Comparison of ENCODE assay signal across 1 cellular context in the genomic region with DNA sequence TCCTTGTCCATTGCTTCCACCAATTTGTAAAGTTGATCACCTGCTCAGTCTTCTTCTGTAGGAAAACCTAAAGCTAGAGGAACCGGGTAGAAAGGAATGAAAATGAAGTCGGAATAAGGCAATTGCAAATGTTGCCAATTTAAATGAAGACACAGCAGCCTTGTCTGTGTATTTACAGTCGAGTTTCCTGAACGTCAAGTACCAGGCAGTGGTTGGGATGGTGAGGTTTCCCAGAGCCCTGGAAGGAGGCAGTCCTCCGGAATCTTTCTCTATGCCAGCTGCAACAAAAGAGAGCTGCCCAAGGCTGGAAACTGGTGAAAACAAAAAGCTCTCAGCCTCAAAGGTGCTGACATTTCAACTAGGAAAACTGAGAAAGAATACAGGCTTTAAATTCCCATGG.
TF ChIP-seq lines count a peak whose summit lies in the region.

No MANE protein-coding gene starts in this region.

TF ChIP-seq in GM23338, 12 proteins besides CTCF, POLR2A, EP300 and RAD21:
- TF ChIP-seq, protein P1, sequence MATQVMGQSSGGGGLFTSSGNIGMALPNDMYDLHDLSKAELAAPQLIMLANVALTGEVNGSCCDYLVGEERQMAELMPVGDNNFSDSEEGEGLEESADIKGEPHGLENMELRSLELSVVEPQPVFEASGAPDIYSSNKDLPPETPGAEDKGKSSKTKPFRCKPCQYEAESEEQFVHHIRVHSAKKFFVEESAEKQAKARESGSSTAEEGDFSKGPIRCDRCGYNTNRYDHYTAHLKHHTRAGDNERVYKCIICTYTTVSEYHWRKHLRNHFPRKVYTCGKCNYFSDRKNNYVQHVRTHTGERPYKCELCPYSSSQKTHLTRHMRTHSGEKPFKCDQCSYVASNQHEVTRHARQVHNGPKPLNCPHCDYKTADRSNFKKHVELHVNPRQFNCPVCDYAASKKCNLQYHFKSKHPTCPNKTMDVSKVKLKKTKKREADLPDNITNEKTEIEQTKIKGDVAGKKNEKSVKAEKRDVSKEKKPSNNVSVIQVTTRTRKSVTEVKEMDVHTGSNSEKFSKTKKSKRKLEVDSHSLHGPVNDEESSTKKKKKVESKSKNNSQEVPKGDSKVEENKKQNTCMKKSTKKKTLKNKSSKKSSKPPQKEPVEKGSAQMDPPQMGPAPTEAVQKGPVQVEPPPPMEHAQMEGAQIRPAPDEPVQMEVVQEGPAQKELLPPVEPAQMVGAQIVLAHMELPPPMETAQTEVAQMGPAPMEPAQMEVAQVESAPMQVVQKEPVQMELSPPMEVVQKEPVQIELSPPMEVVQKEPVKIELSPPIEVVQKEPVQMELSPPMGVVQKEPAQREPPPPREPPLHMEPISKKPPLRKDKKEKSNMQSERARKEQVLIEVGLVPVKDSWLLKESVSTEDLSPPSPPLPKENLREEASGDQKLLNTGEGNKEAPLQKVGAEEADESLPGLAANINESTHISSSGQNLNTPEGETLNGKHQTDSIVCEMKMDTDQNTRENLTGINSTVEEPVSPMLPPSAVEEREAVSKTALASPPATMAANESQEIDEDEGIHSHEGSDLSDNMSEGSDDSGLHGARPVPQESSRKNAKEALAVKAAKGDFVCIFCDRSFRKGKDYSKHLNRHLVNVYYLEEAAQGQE (IDR thresholded peaks at IDR 0.05; ENCODE audit: unreplicated experiment): no peak
- TF ChIP-seq ZNF331 (CRISPR knock-in tag; IDR thresholded peaks at IDR 0.05; ENCODE audit: low read depth): no peak
- TF ChIP-seq EZH2phosphoT487 (IDR thresholded peaks at IDR 0.05; ENCODE audit: unreplicated experiment): no peak
- TF ChIP-seq STAT1 (IDR thresholded peaks at IDR 0.05; ENCODE audit: unreplicated experiment): no peak
- TF ChIP-seq, protein P2, sequence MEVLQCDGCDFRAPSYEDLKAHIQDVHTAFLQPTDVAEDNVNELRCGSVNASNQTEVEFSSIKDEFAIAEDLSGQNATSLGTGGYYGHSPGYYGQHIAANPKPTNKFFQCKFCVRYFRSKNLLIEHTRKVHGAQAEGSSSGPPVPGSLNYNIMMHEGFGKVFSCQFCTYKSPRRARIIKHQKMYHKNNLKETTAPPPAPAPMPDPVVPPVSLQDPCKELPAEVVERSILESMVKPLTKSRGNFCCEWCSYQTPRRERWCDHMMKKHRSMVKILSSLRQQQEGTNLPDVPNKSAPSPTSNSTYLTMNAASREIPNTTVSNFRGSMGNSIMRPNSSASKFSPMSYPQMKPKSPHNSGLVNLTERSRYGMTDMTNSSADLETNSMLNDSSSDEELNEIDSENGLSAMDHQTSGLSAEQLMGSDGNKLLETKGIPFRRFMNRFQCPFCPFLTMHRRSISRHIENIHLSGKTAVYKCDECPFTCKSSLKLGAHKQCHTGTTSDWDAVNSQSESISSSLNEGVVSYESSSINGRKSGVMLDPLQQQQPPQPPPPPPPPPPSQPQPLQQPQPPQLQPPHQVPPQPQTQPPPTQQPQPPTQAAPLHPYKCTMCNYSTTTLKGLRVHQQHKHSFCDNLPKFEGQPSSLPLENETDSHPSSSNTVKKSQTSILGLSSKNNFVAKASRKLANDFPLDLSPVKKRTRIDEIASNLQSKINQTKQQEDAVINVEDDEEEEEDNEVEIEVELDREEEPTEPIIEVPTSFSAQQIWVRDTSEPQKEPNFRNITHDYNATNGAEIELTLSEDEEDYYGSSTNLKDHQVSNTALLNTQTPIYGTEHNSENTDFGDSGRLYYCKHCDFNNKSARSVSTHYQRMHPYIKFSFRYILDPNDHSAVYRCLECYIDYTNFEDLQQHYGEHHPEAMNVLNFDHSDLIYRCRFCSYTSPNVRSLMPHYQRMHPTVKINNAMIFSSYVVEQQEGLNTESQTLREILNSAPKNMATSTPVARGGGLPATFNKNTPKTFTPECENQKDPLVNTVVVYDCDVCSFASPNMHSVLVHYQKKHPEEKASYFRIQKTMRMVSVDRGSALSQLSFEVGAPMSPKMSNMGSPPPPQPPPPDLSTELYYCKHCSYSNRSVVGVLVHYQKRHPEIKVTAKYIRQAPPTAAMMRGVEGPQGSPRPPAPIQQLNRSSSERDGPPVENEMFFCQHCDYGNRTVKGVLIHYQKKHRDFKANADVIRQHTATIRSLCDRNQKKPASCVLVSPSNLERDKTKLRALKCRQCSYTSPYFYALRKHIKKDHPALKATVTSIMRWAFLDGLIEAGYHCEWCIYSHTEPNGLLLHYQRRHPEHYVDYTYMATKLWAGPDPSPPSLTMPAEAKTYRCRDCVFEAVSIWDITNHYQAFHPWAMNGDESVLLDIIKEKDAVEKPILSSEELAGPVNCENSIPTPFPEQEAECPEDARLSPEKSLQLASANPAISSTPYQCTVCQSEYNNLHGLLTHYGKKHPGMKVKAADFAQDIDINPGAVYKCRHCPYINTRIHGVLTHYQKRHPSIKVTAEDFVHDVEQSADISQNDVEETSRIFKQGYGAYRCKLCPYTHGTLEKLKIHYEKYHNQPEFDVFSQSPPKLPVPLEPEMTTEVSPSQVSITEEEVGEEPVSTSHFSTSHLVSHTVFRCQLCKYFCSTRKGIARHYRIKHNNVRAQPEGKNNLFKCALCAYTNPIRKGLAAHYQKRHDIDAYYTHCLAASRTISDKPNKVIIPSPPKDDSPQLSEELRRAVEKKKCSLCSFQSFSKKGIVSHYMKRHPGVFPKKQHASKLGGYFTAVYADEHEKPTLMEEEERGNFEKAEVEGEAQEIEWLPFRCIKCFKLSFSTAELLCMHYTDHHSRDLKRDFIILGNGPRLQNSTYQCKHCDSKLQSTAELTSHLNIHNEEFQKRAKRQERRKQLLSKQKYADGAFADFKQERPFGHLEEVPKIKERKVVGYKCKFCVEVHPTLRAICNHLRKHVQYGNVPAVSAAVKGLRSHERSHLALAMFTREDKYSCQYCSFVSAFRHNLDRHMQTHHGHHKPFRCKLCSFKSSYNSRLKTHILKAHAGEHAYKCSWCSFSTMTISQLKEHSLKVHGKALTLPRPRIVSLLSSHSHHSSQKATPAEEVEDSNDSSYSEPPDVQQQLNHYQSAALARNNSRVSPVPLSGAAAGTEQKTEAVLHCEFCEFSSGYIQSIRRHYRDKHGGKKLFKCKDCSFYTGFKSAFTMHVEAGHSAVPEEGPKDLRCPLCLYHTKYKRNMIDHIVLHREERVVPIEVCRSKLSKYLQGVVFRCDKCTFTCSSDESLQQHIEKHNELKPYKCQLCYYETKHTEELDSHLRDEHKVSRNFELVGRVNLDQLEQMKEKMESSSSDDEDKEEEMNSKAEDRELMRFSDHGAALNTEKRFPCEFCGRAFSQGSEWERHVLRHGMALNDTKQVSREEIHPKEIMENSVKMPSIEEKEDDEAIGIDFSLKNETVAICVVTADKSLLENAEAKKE (CRISPR knock-in tag; IDR thresholded peaks at IDR 0.05): no peak
- no peak for TF ChIP-seq JUNB (IDR thresholded peaks at IDR 0.05; ENCODE audit: unreplicated experiment)
- TF ChIP-seq, protein P3, sequence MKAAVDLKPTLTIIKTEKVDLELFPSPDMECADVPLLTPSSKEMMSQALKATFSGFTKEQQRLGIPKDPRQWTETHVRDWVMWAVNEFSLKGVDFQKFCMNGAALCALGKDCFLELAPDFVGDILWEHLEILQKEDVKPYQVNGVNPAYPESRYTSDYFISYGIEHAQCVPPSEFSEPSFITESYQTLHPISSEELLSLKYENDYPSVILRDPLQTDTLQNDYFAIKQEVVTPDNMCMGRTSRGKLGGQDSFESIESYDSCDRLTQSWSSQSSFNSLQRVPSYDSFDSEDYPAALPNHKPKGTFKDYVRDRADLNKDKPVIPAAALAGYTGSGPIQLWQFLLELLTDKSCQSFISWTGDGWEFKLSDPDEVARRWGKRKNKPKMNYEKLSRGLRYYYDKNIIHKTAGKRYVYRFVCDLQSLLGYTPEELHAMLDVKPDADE (IDR thresholded peaks at IDR 0.05): no peak
- TF ChIP-seq POLR2AphosphoS5 (IDR thresholded peaks at IDR 0.05; ENCODE audit: low read depth): no peak
- TF ChIP-seq NANOG (IDR thresholded peaks at IDR 0.05; ENCODE audit: borderline replicate concordance): no peak
- no peak for TF ChIP-seq CREB1 (CRISPR knock-in tag; IDR thresholded peaks at IDR 0.05; ENCODE audit: low read depth)
- no peak for TF ChIP-seq EZH2 (IDR thresholded peaks at IDR 0.05; ENCODE audit: low read depth, unreplicated experiment)
- no peak for TF ChIP-seq ZNF114 (CRISPR knock-in tag; IDR thresholded peaks at IDR 0.05)
